Comparison of ENCODE assay signal across 8 cellular contexts in the genomic region with DNA sequence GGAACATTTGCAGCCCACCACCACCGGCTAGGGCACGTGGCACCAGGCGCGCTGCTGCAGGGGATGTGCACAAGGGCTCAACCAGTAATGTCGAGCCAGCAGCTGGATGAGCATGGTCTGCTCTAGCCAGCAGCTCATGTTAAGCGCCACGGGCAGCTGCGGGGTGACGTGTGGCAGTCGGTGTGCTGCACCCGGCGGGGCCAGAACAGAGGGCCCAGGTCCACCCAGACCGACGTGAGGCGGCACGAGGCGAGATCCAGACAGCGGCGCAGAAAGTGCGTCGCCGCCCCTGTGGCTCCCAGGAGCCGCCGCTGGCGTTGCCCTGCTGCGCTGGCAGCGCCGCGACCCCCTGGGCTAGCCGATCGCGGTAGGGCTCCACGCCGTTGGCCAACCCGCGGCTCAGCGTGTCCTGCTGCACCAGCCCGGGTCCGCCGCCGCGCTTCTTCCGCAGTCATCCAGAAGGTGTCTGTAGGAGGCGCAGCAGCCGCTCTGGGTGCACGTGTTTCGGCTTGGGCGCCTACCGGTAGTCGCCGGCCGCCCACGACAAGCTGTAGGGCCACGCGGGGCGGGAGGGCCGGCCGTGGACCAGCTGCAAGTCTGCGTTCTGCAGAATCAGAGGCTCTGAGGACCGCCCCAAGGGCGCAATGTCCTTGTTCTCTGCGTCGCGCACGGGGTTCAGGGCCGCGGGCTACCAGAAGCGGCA. TPM values are rescaled to one million over a fixed set of nuclear protein-coding genes. Genes with fewer than 3 reads are reported as not detected.
DNase-seq lines count a peak whose midpoint lies in the region; ATAC-seq, FAIRE-seq and TF ChIP-seq lines count a peak whose summit lies in the region.

No MANE protein-coding gene starts in this region.

- in situ Hi-C loops in astrocyte of the spinal cord (cut with HindIII; ENCODE audit: low sequenced_read_pairs) = no loop called here

- no peak for ATAC-seq in HG03175 (IDR thresholded peaks at IDR 0.05; ENCODE audit: unreplicated experiment)
- ATAC-seq in HG02852 (IDR thresholded peaks at IDR 0.05; ENCODE audit: unreplicated experiment) = no peak
- ATAC-seq in GM18870 (IDR thresholded peaks at IDR 0.05; ENCODE audit: unreplicated experiment) = no peak

- TF ChIP-seq CTCF in GM20000 (IDR thresholded peaks at IDR 0.05; ENCODE audit: extremely low read depth, missing control alignments) = peak; percentile 33
- peak; percentile 37 for TF ChIP-seq CTCF in astrocyte of the spinal cord (IDR thresholded peaks at IDR 0.05; ENCODE audit: low read depth, low read length)
- peak; percentile 29 for TF ChIP-seq CTCF in kidney (IDR thresholded peaks at IDR 0.05; ENCODE audit: borderline replicate concordance, extremely low read depth, insufficient read depth)

- H3K27ac ChIP-seq in kidney (ENCODE audit: low read depth in 2 of 2, low read length in 2 of 2) = no peak overlapping the region

- DNase-seq in GM20000 (ENCODE audit: low spot score) = peak; percentile 89
- DNase-seq in T-helper 1 cell = peak; percentile 36 to 69 (median 56)
- peak; percentile 49 for DNase-seq in astrocyte of the spinal cord (ENCODE audit: low read depth, low spot score)
- peak; percentile 84 for DNase-seq in kidney
- peak; percentile 23 to 46 for DNase-seq in stimulated activated CD4-positive, alpha-beta T cell treated with anti-CD3 and anti-CD28 coated beads, Interleukin-1b, Interleukin-23, amount 100 ng/mL, for 1 hour (ENCODE audit: low read depth in 2 of 2)

- H3K4me1 ChIP-seq in kidney (ENCODE audit: control insufficient read depth in 1 of 2, insufficient read depth in 1 of 2, low read depth in 1 of 2, low read length in 2 of 2) = peaks cover 0 to 16% of the 10 kb centered on the region in 2 donors

- no peaks in the 10 kb centered on the region for H3K9me3 ChIP-seq in kidney (ENCODE audit: control insufficient read depth in 1 of 2, low read length in 2 of 2)

- intact Hi-C loops in kidney (cut with DNase I) = loop anchor here (10.0 kb wide), 2 partner anchors 46 to 146 kb away; no protein-coding TSS in a partner anchor

- peaks cover 2 to 6% of the 10 kb centered on the region in 2 donors for H3K36me3 ChIP-seq in kidney (ENCODE audit: control insufficient read depth in 1 of 2, insufficient read depth in 2 of 2, low read length in 2 of 2)

- H3K9ac ChIP-seq in kidney (ENCODE audit: low read length in 2 of 2) = peak overlapping the region in 1 of 2 donors; percentile 19

- no peak overlapping the region for H3K4me3 ChIP-seq in astrocyte of the spinal cord (ENCODE audit: low read depth, low read length)
- peak overlapping the region in 1 of 2 donors; percentile 21 for H3K4me3 ChIP-seq in kidney (ENCODE audit: low read length in 2 of 2)

- FAIRE-seq in kidney (lab: Jason Lieb, UNC) = no peak

RNA-seq across cellular contexts. Expression of gene GALR3, which starts 4.6 kb away (rescaled TPM):
- not detected for total RNA-seq in kidney
- not detected for polyA plus RNA-seq in kidney (ENCODE audit: insufficient read depth, low read depth, low replicate concordance)

RNA-seq across cellular contexts. Expression of gene GCAT, which starts 10.8 kb away (rescaled TPM):
- 8.9 TPM for total RNA-seq in kidney
- 35.9 TPM for polyA plus RNA-seq in kidney (ENCODE audit: insufficient read depth, low read depth, low replicate concordance)

RNA-seq across cellular contexts. Expression of gene ANKRD54, which starts 25.6 kb away (rescaled TPM):
- 21.3 TPM for total RNA-seq in kidney
- polyA plus RNA-seq in kidney (ENCODE audit: insufficient read depth, low read depth, low replicate concordance) = 26.6 TPM

RNA-seq across cellular contexts. Expression of gene EIF3L, which starts 30.7 kb away (rescaled TPM):
- 352 TPM for total RNA-seq in kidney
- polyA plus RNA-seq in kidney (ENCODE audit: insufficient read depth, low read depth, low replicate concordance) = 376 TPM

Comparison
In these comparisons a context has a peak if more than half of its experiments do, and no peak if none do; other contexts are left out.
1. DNase-seq: peak in every context shown above with its lines; median percentile 89 in GM20000; 84 in kidney; 56 in T-helper 1 cell; 49 in astrocyte of the spinal cord; 34 in stimulated activated CD4-positive, alpha-beta T cell treated with anti-CD3 and anti-CD28 coated beads, Interleukin-1b, Interleukin-23, amount 100 ng/mL, for 1 hour.